Comparison of ENCODE assay signal across 8 cellular contexts in genomic region chr5:1468247-1468612, GRCh38. TPM values are rescaled to one million over a fixed set of nuclear protein-coding genes. Genes with fewer than 3 reads are reported as not detected.
DNase-seq lines count a peak whose midpoint lies in the region; ATAC-seq and TF ChIP-seq lines count a peak whose summit lies in the region.

No MANE protein-coding gene starts in this region.

- H3K4me1 ChIP-seq in adrenal gland (replicated peaks in 1 of 2) (no peaks in the 10 kb centered on the region), upper lobe of right lung (no peaks in the 10 kb centered on the region)

- POLR2A ChIA-PET in HEK293T (lab: Yijun Ruan, JAX) = no interaction called here

- no peak for TF ChIP-seq POLR2A in adrenal gland (IDR thresholded peaks at IDR 0.05)

- peaks cover 2 to 24% (median 12%) of the 10 kb centered on the region in 7 donors for H3K9me3 Mint-ChIP-seq in CD14-positive monocyte

- H3K27me3 ChIP-seq in adrenal gland = no peaks in the 10 kb centered on the region
- H3K27me3 ChIP-seq in upper lobe of right lung = no peaks in the 10 kb centered on the region

- H3K36me3 ChIP-seq in adrenal gland (replicated peaks in 1 of 2) = peaks cover 0 to 18% of the 10 kb centered on the region in 2 donors
- peaks cover 70% of the 10 kb centered on the region for H3K36me3 ChIP-seq in upper lobe of right lung

- no peaks in the 10 kb centered on the region for H3K27me3 Mint-ChIP-seq in CD14-positive monocyte (ENCODE audit: low read depth in 3 of 3)

- DNase-seq in CD14-positive monocyte (ENCODE audit: low spot score) (no peak), HEK293T (ENCODE audit: extremely low spot score) (peak; percentile 46), adrenal gland (peak in 2 of 7 donors; percentile 29 to 47), islet precursor cell (peak; percentile 56), upper lobe of right lung (no peak), kidney glomerular epithelial cell (lab: John Stamatoyannopoulos, UW) (no peak)

- no peak overlapping the region for H3K4me3 ChIP-seq in adrenal gland
- H3K4me3 ChIP-seq in upper lobe of right lung = no peak overlapping the region

- peak overlapping the region in 4 of 7 donors; percentile 37 to 73 (median 55) for H3K27ac Mint-ChIP-seq in CD14-positive monocyte

- WGBS in adrenal gland, 4 donors = 61 to 83% (median 62%) methylated on average over 7 to 15 of the region's 15 CpGs

- CTCF ChIA-PET in HEK293T (lab: Yijun Ruan, JAX) = interaction anchor here (0.6 to 0.8 kb wide), 3 partner anchors 30 to 492 kb away, joined by 3 to 4 read pairs (median 3); no protein-coding TSS in a partner anchor

- ATAC-seq in upper lobe of right lung = no peak
- no peak for ATAC-seq in HG03342 (IDR thresholded peaks at IDR 0.05; ENCODE audit: unreplicated experiment)
- no peak for ATAC-seq in GM21786 (IDR thresholded peaks at IDR 0.05; ENCODE audit: unreplicated experiment)

- H3K27ac ChIP-seq in adrenal gland = no peak overlapping the region
- no peak overlapping the region for H3K27ac ChIP-seq in upper lobe of right lung

- H3K4me3 Mint-ChIP-seq in CD14-positive monocyte = no peak overlapping the region

- H3K9me3 ChIP-seq in adrenal gland (replicated peaks in 1 of 3) = no peaks in the 10 kb centered on the region
- no peaks in the 10 kb centered on the region for H3K9me3 ChIP-seq in upper lobe of right lung

- peaks cover 2% of the 10 kb centered on the region for H3K4me1 Mint-ChIP-seq in CD14-positive monocyte

- intact Hi-C loops in CD14-positive monocyte (cut with micrococcal nuclease) (loop anchor here in 1 of 2 donors (10.0 kb wide), 1 partner anchor 177 kb away; no protein-coding TSS in a partner anchor), adrenal gland (cut with DNase I) (no loop called here), upper lobe of right lung (cut with DNase I) (no loop called here)

- peak; percentile 53 for TF ChIP-seq CTCF in CD14-positive monocyte (IDR thresholded peaks at IDR 0.05)
- TF ChIP-seq CTCF in adrenal gland (IDR thresholded peaks at IDR 0.05) = peak in 5 of 6 experiments; percentile 25 to 56 (median 42)
- peak; percentile 44 for TF ChIP-seq CTCF in upper lobe of right lung (IDR thresholded peaks at IDR 0.05)

- H3K36me3 Mint-ChIP-seq in CD14-positive monocyte = peaks cover 74 to 97% of the 10 kb centered on the region in 2 donors

TF ChIP-seq in HEK293T, 16 proteins besides CTCF, POLR2A, EP300 and RAD21:
- no peak for TF ChIP-seq BHLHE40 (IDR thresholded peaks at IDR 0.05; ENCODE audit: borderline replicate concordance)
- TF ChIP-seq HDGF (IDR thresholded peaks at IDR 0.05; ENCODE audit: borderline replicate concordance) = no peak
- TF ChIP-seq LEF1 (IDR thresholded peaks at IDR 0.05; ENCODE audit: borderline replicate concordance) = no peak
- no peak for TF ChIP-seq FOXA1 (IDR thresholded peaks at IDR 0.05)
- TF ChIP-seq, protein P1, sequence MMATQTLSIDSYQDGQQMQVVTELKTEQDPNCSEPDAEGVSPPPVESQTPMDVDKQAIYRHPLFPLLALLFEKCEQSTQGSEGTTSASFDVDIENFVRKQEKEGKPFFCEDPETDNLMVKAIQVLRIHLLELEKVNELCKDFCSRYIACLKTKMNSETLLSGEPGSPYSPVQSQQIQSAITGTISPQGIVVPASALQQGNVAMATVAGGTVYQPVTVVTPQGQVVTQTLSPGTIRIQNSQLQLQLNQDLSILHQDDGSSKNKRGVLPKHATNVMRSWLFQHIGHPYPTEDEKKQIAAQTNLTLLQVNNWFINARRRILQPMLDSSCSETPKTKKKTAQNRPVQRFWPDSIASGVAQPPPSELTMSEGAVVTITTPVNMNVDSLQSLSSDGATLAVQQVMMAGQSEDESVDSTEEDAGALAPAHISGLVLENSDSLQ (IDR thresholded peaks at IDR 0.05) = no peak
- TF ChIP-seq ELF4 (IDR thresholded peaks at IDR 0.05) = no peak
- TF ChIP-seq SUZ12 (IDR thresholded peaks at IDR 0.05) = no peak

RNA-seq across cellular contexts. Expression of gene SLC6A3, which starts 23.0 kb away (rescaled TPM):
- polyA plus RNA-seq in CD14-positive monocyte (not detected), adrenal gland (under 1 TPM in 1 of 3 donors, not detected in 2; 0.10 TPM)
- total RNA-seq in adrenal gland (not detected), upper lobe of right lung (0.52 TPM)

RNA-seq across cellular contexts. Expression of gene LPCAT1, which starts 55.5 kb away (rescaled TPM):
- polyA plus RNA-seq in CD14-positive monocyte (10 to 100 TPM; 34.1 to 34.8 TPM), adrenal gland (10 to 100 TPM; 23.2 to 45.3 (median 42.8) TPM)
- total RNA-seq in adrenal gland (10 to 100 TPM; 33.9 to 59.1 (median 43.4) TPM), upper lobe of right lung (690 TPM)

Comparison
In these comparisons a context has a peak if more than half of its experiments do, and no peak if none do; other contexts are left out.
1. DNase-seq: peak in HEK293T (single experiment) and islet precursor cell (single experiment); none in CD14-positive monocyte (single experiment), upper lobe of right lung (single experiment) and kidney glomerular epithelial cell (single experiment).
2. RNA of gene LPCAT1, which starts 55.5 kb away (total RNA-seq): 690 TPM in upper lobe of right lung (single experiment); 33.9 to 59.1 TPM in adrenal gland; every median in the first group is over 10 times any median in the second.
3. Peak in every context shown above with its lines, with median percentiles within 50 percentile points of each other: CTCF ChIP-seq.